In genomic region chr17:58794508-58794907, GRCh38 we compare ENCODE assay signal across 5 cellular contexts. TPM values are rescaled to one million over a fixed set of nuclear protein-coding genes. Genes with fewer than 3 reads are reported as not detected.
"Had no signal": no experiment of that assay in that cellular context is flagged by ENCODE, and none has a peak within 500 bp of the region (broad histone marks: within the 10 kb centered on the region; RNA-seq: fewer than 3 reads in every experiment).

No MANE protein-coding gene starts in this region.

RNA-seq across cellular contexts. Expression of gene PPM1E, which starts 38.9 kb away (rescaled TPM):
- total RNA-seq: naive thymus-derived CD8-positive, alpha-beta T cell; natural killer cell; natural killer cell treated with Interleukin-12 subunit alpha and Interleukin-12 subunit beta and Interleukin-15 and Interleukin-18, amount 100 ng/mL, for 72 hours; pulmonary artery endothelial cell had no signal
- polyA plus RNA-seq: naive thymus-derived CD4-positive, alpha-beta T cell had no signal
